ENCODE assay signal across 25 cellular contexts in genomic region chr17:36643086-36643685, GRCh38. TPM values are rescaled to one million over a fixed set of nuclear protein-coding genes. Genes with fewer than 3 reads are reported as not detected.
DNase-seq lines count a peak whose midpoint lies in the region; ATAC-seq and TF ChIP-seq lines count a peak whose summit lies in the region.
"Had no signal": no experiment of that assay in that cellular context is flagged by ENCODE, and none has a peak within 500 bp of the region (broad histone marks: within the 10 kb centered on the region; RNA-seq: fewer than 3 reads in every experiment).

No MANE protein-coding gene starts in this region.

- POLR2A ChIA-PET in CD8-positive, alpha-beta T cell (lab: Charles Lee): no interaction called here
- POLR2A ChIA-PET in WTC11 (lab: Charles Lee): no interaction called here
- POLR2A ChIA-PET in naive thymus-derived CD4-positive, alpha-beta T cell (lab: Charles Lee): no interaction called here
- POLR2A ChIA-PET in activated CD4-positive, alpha-beta memory T cell treated with anti-CD3 and anti-CD28 coated beads for 36 hours (lab: Charles Lee): no interaction called here

- peak overlapping the region; percentile 53 for H3K4me3 Mint-ChIP-seq in CD8-positive, alpha-beta T cell
- H3K4me3 Mint-ChIP-seq in WTC11: peak overlapping the region; percentile 76
- H3K4me3 Mint-ChIP-seq in naive thymus-derived CD4-positive, alpha-beta T cell: peak overlapping the region in 8 of 10 donors; percentile 8 to 94 (median 84)
- no peak overlapping the region for H3K4me3 Mint-ChIP-seq in activated CD4-positive, alpha-beta memory T cell treated with anti-CD3 and anti-CD28 coated beads for 36 hours
- H3K4me3 Mint-ChIP-seq: activated CD8-positive, alpha-beta T cell treated with anti-CD3 and anti-CD28 coated beads, Interleukin-2, amount 10 ng/mL, durations not matched to agents 7 days and 5 days had no signal

- TF ChIP-seq CTCF in CD8-positive, alpha-beta T cell (IDR thresholded peaks at IDR 0.05): no peak
- TF ChIP-seq CTCF in WTC11 (IDR thresholded peaks at IDR 0.05): no peak
- TF ChIP-seq CTCF in upper lobe of left lung (IDR thresholded peaks at IDR 0.05): no peak

- H3K27me3 ChIP-seq in BLaER1: peaks cover 29% of the 10 kb centered on the region
- H3K27me3 ChIP-seq in CD8-positive, alpha-beta T cell (ENCODE audit: insufficient read depth, low read length): peaks cover 27% of the 10 kb centered on the region
- H3K27me3 ChIP-seq in naive thymus-derived CD4-positive, alpha-beta T cell (ENCODE audit: control insufficient read depth in 2 of 2, insufficient read depth in 2 of 2, low read length in 2 of 2): peaks cover 4 to 17% of the 10 kb centered on the region in 2 donors
- peaks cover 0 to 27% (median 7%) of the 10 kb centered on the region in 4 donors for H3K27me3 ChIP-seq in upper lobe of left lung
- H3K27me3 ChIP-seq: testis had no signal

- CTCF ChIA-PET in CD8-positive, alpha-beta T cell (lab: Charles Lee): no interaction called here
- CTCF ChIA-PET in WTC11 (lab: Charles Lee): interaction anchor here (1.0 to 1.4 kb wide), 2 partner anchors 14 to 112 kb away, joined by 3 to 4 read pairs; no protein-coding TSS in a partner anchor
- CTCF ChIA-PET in naive thymus-derived CD4-positive, alpha-beta T cell (lab: Charles Lee): no interaction called here
- CTCF ChIA-PET in activated CD4-positive, alpha-beta memory T cell treated with anti-CD3 and anti-CD28 coated beads for 36 hours (lab: Charles Lee): interaction anchor here (1.1 to 1.5 kb wide), 3 partner anchors 14 to 404 kb away, joined by 4 to 5 read pairs (median 4); no protein-coding TSS in a partner anchor

- H3K9me3 Mint-ChIP-seq in CD8-positive, alpha-beta T cell: no peaks in the 10 kb centered on the region
- H3K9me3 Mint-ChIP-seq in WTC11: no peaks in the 10 kb centered on the region
- peaks cover 0 to 3% (median 0%) of the 10 kb centered on the region in 11 donors for H3K9me3 Mint-ChIP-seq in naive thymus-derived CD4-positive, alpha-beta T cell
- H3K9me3 Mint-ChIP-seq in activated CD4-positive, alpha-beta memory T cell treated with anti-CD3 and anti-CD28 coated beads for 36 hours: no peaks in the 10 kb centered on the region

- no peak for DNase-seq in CD8-positive, alpha-beta T cell
- DNase-seq in WTC11 (ENCODE audit: low spot score) (no peak), NCI-H1436 treated with DMSO at 0.1 percent for 48 hours (lab: John Stamatoyannopoulos, UW) (no peak), DMS 273 (lab: John Stamatoyannopoulos, UW; ENCODE audit: unreplicated experiment) (no peak), upper lobe of left lung (no peak)
- DNase-seq in naive thymus-derived CD4-positive, alpha-beta T cell: no peak
- DNase-seq in activated CD4-positive, alpha-beta memory T cell treated with anti-CD3 and anti-CD28 coated beads for 36 hours: no peak
- DNase-seq: activated CD4-positive, CD25-positive, alpha-beta regulatory T cell treated with anti-CD3 and anti-CD28 coated beads, Interleukin-2, amount 50 U/mL, for 72 hours; activated CD8-positive, alpha-beta T cell treated with anti-CD3 and anti-CD28 coated beads, Interleukin-2, amount 10 ng/mL, durations not matched to agents 7 days and 5 days; activated gamma-delta T cell treated with Interleukin-2 at 50 U/mL for 16 hours; amygdala; effector CD8-positive, alpha-beta T cell; GM23248; heart left ventricle; Kasumi-1; MV-4-11; NCI-H1694 treated with DMSO at 0.1 percent for 48 hours; NCI-H2171 treated with DMSO at 0.1 percent for 48 hours; occipital lobe; SIG-M5; stimulated activated naive CD8-positive, alpha-beta T cell treated with anti-CD3 and anti-CD28 coated beads, Interleukin-15, Interleukin-2, amounts not matched to agents 100 U/mL and 50 U/mL, for 24 hours; testis had no signal

- H3K27me3 Mint-ChIP-seq in CD8-positive, alpha-beta T cell (ENCODE audit: low read depth): peaks cover 63% of the 10 kb centered on the region
- peaks cover 63% of the 10 kb centered on the region for H3K27me3 Mint-ChIP-seq in WTC11 (ENCODE audit: low read depth)
- H3K27me3 Mint-ChIP-seq in naive thymus-derived CD4-positive, alpha-beta T cell: peaks cover 67 to 84% (median 75%) of the 10 kb centered on the region in 5 donors
- H3K27me3 Mint-ChIP-seq in activated CD4-positive, alpha-beta memory T cell treated with anti-CD3 and anti-CD28 coated beads for 36 hours: peaks cover 67% of the 10 kb centered on the region

- TF ChIP-seq EP300 in upper lobe of left lung (IDR thresholded peaks at IDR 0.05): no peak

- H3K9ac ChIP-seq in BLaER1: no peak overlapping the region
- H3K9ac ChIP-seq: GM23248 had no signal

- H3K36me3 Mint-ChIP-seq in CD8-positive, alpha-beta T cell: no peaks in the 10 kb centered on the region
- no peaks in the 10 kb centered on the region for H3K36me3 Mint-ChIP-seq in WTC11
- H3K36me3 Mint-ChIP-seq in naive thymus-derived CD4-positive, alpha-beta T cell: peaks cover 0 to 7% (median 4%) of the 10 kb centered on the region in 5 donors
- no peaks in the 10 kb centered on the region for H3K36me3 Mint-ChIP-seq in activated CD4-positive, alpha-beta memory T cell treated with anti-CD3 and anti-CD28 coated beads for 36 hours

- H3K4me1 Mint-ChIP-seq in CD8-positive, alpha-beta T cell (ENCODE audit: low read depth): peaks cover 15% of the 10 kb centered on the region
- peaks cover 23% of the 10 kb centered on the region for H3K4me1 Mint-ChIP-seq in WTC11
- peaks cover 11 to 18% (median 13%) of the 10 kb centered on the region in 7 donors for H3K4me1 Mint-ChIP-seq in naive thymus-derived CD4-positive, alpha-beta T cell
- H3K4me1 Mint-ChIP-seq in activated CD4-positive, alpha-beta memory T cell treated with anti-CD3 and anti-CD28 coated beads for 36 hours (ENCODE audit: low read depth): peaks cover 11% of the 10 kb centered on the region

- H3K4me1 ChIP-seq in BLaER1: peaks cover 22% of the 10 kb centered on the region
- H3K4me1 ChIP-seq in CD8-positive, alpha-beta T cell (ENCODE audit: insufficient read depth, low read length): peaks cover 8% of the 10 kb centered on the region
- H3K4me1 ChIP-seq in naive thymus-derived CD4-positive, alpha-beta T cell (ENCODE audit: control insufficient read depth in 2 of 2, insufficient read depth in 2 of 2, low read length in 2 of 2): peaks cover 0 to 8% of the 10 kb centered on the region in 2 donors
- peaks cover 12 to 16% (median 13%) of the 10 kb centered on the region in 4 donors for H3K4me1 ChIP-seq in upper lobe of left lung
- H3K4me1 ChIP-seq: breast epithelium had no signal

- no peaks in the 10 kb centered on the region for H4K20me1 ChIP-seq in BLaER1

- H3K27ac ChIP-seq in BLaER1: no peak overlapping the region
- H3K27ac ChIP-seq in CD8-positive, alpha-beta T cell (ENCODE audit: low read depth, low read length): no peak overlapping the region
- no peak overlapping the region for H3K27ac ChIP-seq in naive thymus-derived CD4-positive, alpha-beta T cell (ENCODE audit: low read depth, low read length)
- no peak overlapping the region for H3K27ac ChIP-seq in upper lobe of left lung
- H3K27ac ChIP-seq: breast epithelium, GM23248, heart left ventricle, testis, vagina had no signal

- H3K9me3 ChIP-seq in BLaER1 (peaks cover 13% of the 10 kb centered on the region), upper lobe of left lung (no peaks in the 10 kb centered on the region)
- no peaks in the 10 kb centered on the region for H3K9me3 ChIP-seq in CD8-positive, alpha-beta T cell (ENCODE audit: low read length)
- H3K9me3 ChIP-seq in naive thymus-derived CD4-positive, alpha-beta T cell (ENCODE audit: control insufficient read depth in 2 of 3, low read length in 3 of 3): no peaks in the 10 kb centered on the region
- H3K9me3 ChIP-seq: breast epithelium, heart left ventricle, testis, vagina had no signal

- WGBS in upper lobe of left lung, 2 donors: 51 to 65% methylated on average over 3 of the region's 3 CpGs

- no peak for TF ChIP-seq POLR2A in upper lobe of left lung (IDR thresholded peaks at IDR 0.05)

- no peak overlapping the region for H3K27ac Mint-ChIP-seq in CD8-positive, alpha-beta T cell
- no peak overlapping the region for H3K27ac Mint-ChIP-seq in WTC11
- peak overlapping the region in 1 of 9 donors; percentile 28 for H3K27ac Mint-ChIP-seq in naive thymus-derived CD4-positive, alpha-beta T cell
- no peak overlapping the region for H3K27ac Mint-ChIP-seq in activated CD4-positive, alpha-beta memory T cell treated with anti-CD3 and anti-CD28 coated beads for 36 hours
- H3K27ac Mint-ChIP-seq: activated CD8-positive, alpha-beta T cell treated with anti-CD3 and anti-CD28 coated beads, Interleukin-2, amount 10 ng/mL, durations not matched to agents 7 days and 5 days had no signal

- no peak for ATAC-seq in CD8-positive, alpha-beta T cell
- ATAC-seq in WTC11 (no peak), upper lobe of left lung (ENCODE audit: low FRiP score in 2 of 2) (no peak)
- no peak for ATAC-seq in naive thymus-derived CD4-positive, alpha-beta T cell
- ATAC-seq: activated CD8-positive, alpha-beta T cell treated with anti-CD3 and anti-CD28 coated beads, Interleukin-2, amount 10 ng/mL, durations not matched to agents 7 days and 5 days; heart left ventricle; stimulated activated naive CD8-positive, alpha-beta T cell treated with anti-CD3 and anti-CD28 coated beads, Interleukin-15, Interleukin-2, amounts not matched to agents 100 U/mL and 50 U/mL, for 24 hours had no signal

- H3K36me3 ChIP-seq in BLaER1 (no peaks in the 10 kb centered on the region), upper lobe of left lung (no peaks in the 10 kb centered on the region)
- H3K36me3 ChIP-seq in CD8-positive, alpha-beta T cell (ENCODE audit: insufficient read depth, low read length): no peaks in the 10 kb centered on the region
- no peaks in the 10 kb centered on the region for H3K36me3 ChIP-seq in naive thymus-derived CD4-positive, alpha-beta T cell (ENCODE audit: control insufficient read depth in 2 of 3, insufficient read depth in 3 of 3, low read length in 3 of 3)
- H3K36me3 ChIP-seq: breast epithelium, heart left ventricle, vagina had no signal

- intact Hi-C loops in CD8-positive, alpha-beta T cell (cut with DNase I, micrococcal nuclease): no loop called here
- intact Hi-C loops in naive thymus-derived CD4-positive, alpha-beta T cell (cut with micrococcal nuclease): no loop called here
- intact Hi-C loops in activated CD4-positive, alpha-beta memory T cell treated with anti-CD3 and anti-CD28 coated beads for 36 hours (cut with micrococcal nuclease): no loop called here

- H3K4me2 ChIP-seq in BLaER1: peak overlapping the region; percentile 77

- H3K4me3 ChIP-seq in BLaER1 (no peak overlapping the region), upper lobe of left lung (no peak overlapping the region)
- H3K4me3 ChIP-seq in CD8-positive, alpha-beta T cell (ENCODE audit: low read depth, low read length): no peak overlapping the region
- no peak overlapping the region for H3K4me3 ChIP-seq in naive thymus-derived CD4-positive, alpha-beta T cell (ENCODE audit: low read length)
- H3K4me3 ChIP-seq: testis, vagina had no signal

RNA-seq across cellular contexts. Expression of gene MRM1, which starts 41.8 kb away (rescaled TPM):
- 1 to 10 TPM; 1.4 TPM for total RNA-seq in CD8-positive, alpha-beta T cell
- 12.1 to 16.5 TPM (median 14.2 TPM) in 3 replicates for total RNA-seq in WTC11 (2021)
- 10 to 100 TPM in 3 of 5 experiments, 1 to 10 TPM in 2; 3.8 to 15.6 (median 13.3) TPM for total RNA-seq in naive thymus-derived CD4-positive, alpha-beta T cell
- polyA plus RNA-seq in naive thymus-derived CD4-positive, alpha-beta T cell: 1 to 10 TPM; 3.1 to 9.3 TPM
- total RNA-seq in activated CD4-positive, alpha-beta memory T cell treated with anti-CD3 and anti-CD28 coated beads for 36 hours: 10 to 100 TPM; 13.5 to 14.6 TPM
- total RNA-seq in upper lobe of left lung: 1 to 10 TPM; 3.1 to 9.4 (median 8.1) TPM

RNA-seq across cellular contexts. Expression of gene DHRS11, which starts 51.5 kb away (rescaled TPM):
- 1 to 10 TPM; 1.7 to 2.6 TPM for total RNA-seq in CD8-positive, alpha-beta T cell
- 34.8 to 38.0 TPM (median 35.9 TPM) in 3 replicates for total RNA-seq in WTC11 (2021)
- total RNA-seq in naive thymus-derived CD4-positive, alpha-beta T cell: 10 to 100 TPM in 1 of 5 experiments, 1 to 10 TPM in 4; 1.6 to 10.9 (median 5.1) TPM
- polyA plus RNA-seq in naive thymus-derived CD4-positive, alpha-beta T cell: 1 to 10 TPM; 5.3 to 7.7 TPM
- total RNA-seq in activated CD4-positive, alpha-beta memory T cell treated with anti-CD3 and anti-CD28 coated beads for 36 hours: 10 to 100 TPM; 10.2 to 10.5 TPM
- 1 to 10 TPM; 3.6 to 7.5 (median 4.9) TPM for total RNA-seq in upper lobe of left lung

Comparison
In these comparisons a context has a peak if more than half of its experiments do, and no peak if none do; other contexts are left out.
1. CTCF ChIA-PET loops: an anchor here in WTC11 (1.0 to 1.4 kb wide) and activated CD4-positive, alpha-beta memory T cell treated with anti-CD3 and anti-CD28 coated beads for 36 hours (1.1 to 1.5 kb wide); none called in CD8-positive, alpha-beta T cell and naive thymus-derived CD4-positive, alpha-beta T cell.